ENCODE assay signal across 13 cellular contexts in genomic region chr14:61872452-61872851, GRCh38. TPM values are rescaled to one million over a fixed set of nuclear protein-coding genes. Genes with fewer than 3 reads are reported as not detected.
DNase-seq lines count a peak whose midpoint lies in the region; ATAC-seq, FAIRE-seq and TF ChIP-seq lines count a peak whose summit lies in the region.
"Had no signal": no experiment of that assay in that cellular context is flagged by ENCODE, and none has a peak within 500 bp of the region (broad histone marks: within the 10 kb centered on the region; RNA-seq: fewer than 3 reads in every experiment).

No MANE protein-coding gene starts in this region.

- H4K91ac ChIP-seq in neuronal stem cell (ENCODE audit: low read depth, low read length, poor library complexity): no peak overlapping the region

- H3K4me2 ChIP-seq in HepG2 (ENCODE audit: low read depth, low read length) (no peak overlapping the region), neuronal stem cell (ENCODE audit: insufficient read depth, low read length, poor library complexity, severe bottlenecking) (no peak overlapping the region)

- no TSS peak for BruUV-seq in HepG2 (replicated peaks; lab: Mats Ljungman, UMichigan)

- H3K4me1 ChIP-seq in HepG2 (ENCODE audit: insufficient read depth, low read length) (no peaks in the 10 kb centered on the region), neuronal stem cell (ENCODE audit: control insufficient read depth in 2 of 2, insufficient read depth in 1 of 2, low read depth in 1 of 2, low read length in 2 of 2) (no peaks in the 10 kb centered on the region)
- H3K4me1 ChIP-seq: Peyer's patch had no signal

- no peak overlapping the region for H2AK5ac ChIP-seq in neuronal stem cell (ENCODE audit: low read depth, low read length)

- H4K20me1 ChIP-seq in HepG2 (ENCODE audit: insufficient read depth, low read length): no peaks in the 10 kb centered on the region

- H3K79me2 ChIP-seq in HepG2 (ENCODE audit: insufficient read depth, low read length): no peaks in the 10 kb centered on the region

- H3K27ac ChIP-seq in HepG2 (ENCODE audit: extremely low read length, insufficient read depth, low read length) (no peak overlapping the region), neuronal stem cell (replicated peaks; ENCODE audit: low read length) (no peak overlapping the region)
- H3K27ac ChIP-seq: Peyer's patch had no signal

- no peak overlapping the region for H3K14ac ChIP-seq in neuronal stem cell (ENCODE audit: low read length)

- no peak overlapping the region for H3K9ac ChIP-seq in HepG2 (ENCODE audit: insufficient read depth, low read depth, low read length)
- H3K9ac ChIP-seq in neuronal stem cell (ENCODE audit: low read depth, low read length, poor library complexity): no peak overlapping the region

- no peak overlapping the region for H3K4ac ChIP-seq in neuronal stem cell (ENCODE audit: low read length)

- H2BK5ac ChIP-seq in neuronal stem cell (ENCODE audit: low read length): no peak overlapping the region

- no peak for TF ChIP-seq RAD21 in HepG2 (CRISPR knock-in tag; IDR thresholded peaks at IDR 0.05)

- no peaks in the 10 kb centered on the region for H3K79me1 ChIP-seq in neuronal stem cell (ENCODE audit: low read depth, low read length)

- peaks cover 5% of the 10 kb centered on the region; the same call in 1 of the 2 replicates for H3K9me3 ChIP-seq in HepG2 (ENCODE audit: low read length)
- peaks cover 0 to 2% of the 10 kb centered on the region in 2 donors for H3K9me3 ChIP-seq in neuronal stem cell (replicated peaks in 1 of 2; ENCODE audit: control insufficient read depth in 2 of 2, insufficient read depth in 1 of 2, low read depth in 1 of 2, low read length in 2 of 2)
- H3K9me3 ChIP-seq: Peyer's patch had no signal

- in situ Hi-C loops in HepG2 (cut with HindIII; ENCODE audit: extremely low pct_ligation_motif_present, low pct_unique_long_range_greater_than_20kb): no loop called here

- ATAC-seq in GM18870 (IDR thresholded peaks at IDR 0.05; ENCODE audit: unreplicated experiment) (peak; percentile 95), GM21619 (IDR thresholded peaks at IDR 0.05; ENCODE audit: unreplicated experiment) (peak; percentile 96), HG03175 (IDR thresholded peaks at IDR 0.05; ENCODE audit: unreplicated experiment) (peak; percentile 98), HepG2 (no peak)
- ATAC-seq: HCT116; naive thymus-derived CD4-positive, alpha-beta T cell had no signal

- H3K27me3 ChIP-seq in HepG2 (ENCODE audit: control insufficient read depth in 1 of 2, insufficient read depth in 2 of 2, low read length in 2 of 2) (no peaks in the 10 kb centered on the region), neuronal stem cell (ENCODE audit: control insufficient read depth in 3 of 3, insufficient read depth in 3 of 3, low read depth in 1 of 3, low read length in 3 of 3) (no peaks in the 10 kb centered on the region)
- H3K27me3 ChIP-seq: Peyer's patch had no signal

- no peak overlapping the region for H4K8ac ChIP-seq in neuronal stem cell (ENCODE audit: low read depth, low read length)

- FAIRE-seq in HepG2 (lab: Jason Lieb, UNC): no peak

- 0% methylated on average over 1 of the region's 1 CpG for WGBS in HepG2 (ENCODE audit: low lambda C conversion rate)
- WGBS in neuronal stem cell (ENCODE audit: extremely low coverage in 2 of 2, insufficient read length in 2 of 2, insufficient replicate concordance in 1 of 2), 2 donors: no CpG with 5 or more reads among the region's 1 CpG

- H2BK120ac ChIP-seq in neuronal stem cell (ENCODE audit: low read depth, low read length): no peak overlapping the region

- H2BK12ac ChIP-seq in neuronal stem cell (ENCODE audit: low read length): no peak overlapping the region

- H2BK15ac ChIP-seq in neuronal stem cell (ENCODE audit: low read length): no peak overlapping the region

- H3K4me3 ChIP-seq in HepG2 (replicated peaks in 1 of 3; ENCODE audit: insufficient read depth in 1 of 3, low read depth in 2 of 3, low read length in 3 of 3) (no peak overlapping the region), neuronal stem cell (ENCODE audit: low read length in 2 of 2) (no peak overlapping the region), foreskin fibroblast (ENCODE audit: low read depth in 1 of 2, low read length in 2 of 2) (no peak overlapping the region)
- H3K4me3 ChIP-seq: Peyer's patch had no signal

- TF ChIP-seq CTCF in HepG2 (CRISPR knock-in tag; IDR thresholded peaks at IDR 0.05): no peak
- TF ChIP-seq CTCF in foreskin fibroblast (IDR thresholded peaks at IDR 0.05; ENCODE audit: low read depth, low read length): no peak

- H3K23ac ChIP-seq in neuronal stem cell (ENCODE audit: low read depth, low read length, poor library complexity): no peak overlapping the region

- CTCF ChIA-PET in HepG2 (lab: Yijun Ruan, JAX; ENCODE audit: low intra/inter-chr PET ratio, low total read pairs): no interaction called here

- POLR2A ChIA-PET in HepG2 (lab: Yijun Ruan, JAX): no interaction called here

- TF ChIP-seq POLR2A in HepG2 (IDR thresholded peaks at IDR 0.05; ENCODE audit: insufficient read depth in 1 of 2, low read depth in 2 of 2, low read length in 2 of 2): no peak

- intact Hi-C loops in HepG2 (cut with micrococcal nuclease; ENCODE audit: unreplicated experiment): no loop called here

- no peak overlapping the region for H3K18ac ChIP-seq in neuronal stem cell (ENCODE audit: low read length)

- peak; percentile 52 for DNase-seq in SKM-1 treated with dmso at 0.1 percent for 144 hours (lab: John Stamatoyannopoulos, UW; ENCODE audit: unreplicated experiment)
- DNase-seq in NCI-H226: no peak
- no peak for DNase-seq in HepG2 (ENCODE audit: low spot score)
- DNase-seq in neuronal stem cell (ENCODE audit: low spot score): no peak
- DNase-seq in foreskin fibroblast: no peak
- DNase-seq: activated CD4-positive, alpha-beta T cell treated with anti-CD3 and anti-CD28 coated beads for 4 hours; naive thymus-derived CD4-positive, alpha-beta T cell; NCI-H1105 treated with DMSO at 0.1 percent for 48 hours; Peyer's patch had no signal

- H2AFZ ChIP-seq in HepG2 (ENCODE audit: low read length) (no peak overlapping the region), neuronal stem cell (ENCODE audit: low read length) (no peak overlapping the region)

- H3K36me3 ChIP-seq in HepG2 (replicated peaks in 1 of 2; ENCODE audit: control insufficient read depth in 1 of 2, insufficient read depth in 2 of 2, low read length in 2 of 2) (no peaks in the 10 kb centered on the region), neuronal stem cell (replicated peaks in 1 of 2; ENCODE audit: control insufficient read depth in 2 of 2, insufficient read depth in 2 of 2, low read length in 2 of 2) (no peaks in the 10 kb centered on the region)
- H3K36me3 ChIP-seq: Peyer's patch had no signal

- TF ChIP-seq EP300 in HepG2 (IDR thresholded peaks at IDR 0.05; ENCODE audit: low read depth in 2 of 2, low read length in 2 of 2) (no peak), HepG2 (CRISPR knock-in tag; IDR thresholded peaks at IDR 0.05; ENCODE audit: borderline replicate concordance) (no peak)

TF ChIP-seq in HepG2, 621 proteins besides CTCF, POLR2A, EP300 and RAD21 (continues in another document):
- TF ChIP-seq MTF2 (CRISPR knock-in tag; IDR thresholded peaks at IDR 0.05; ENCODE audit: borderline replicate concordance) (no peak), GATAD2A (CRISPR knock-in tag; IDR thresholded peaks at IDR 0.05) (no peak), CBX5 (CRISPR knock-in tag; IDR thresholded peaks at IDR 0.05; ENCODE audit: borderline replicate concordance) (no peak), CREB1 (IDR thresholded peaks at IDR 0.05) (no peak), CREB1 (CRISPR knock-in tag; IDR thresholded peaks at IDR 0.05) (no peak), ZNF674 (CRISPR knock-in tag; IDR thresholded peaks at IDR 0.05; ENCODE audit: low read depth) (no peak), TCF12 (IDR thresholded peaks at IDR 0.05) (no peak), TCF12 (CRISPR knock-in tag; IDR thresholded peaks at IDR 0.05) (no peak), ZNF792 (CRISPR knock-in tag; IDR thresholded peaks at IDR 0.05) (no peak)

RNA-seq across cellular contexts. Expression of gene SYT16, which starts 59.9 kb away (rescaled TPM):
- total RNA-seq in HepG2 (2016; rRNA removed; fragmentation: Illumina TruSeq; extraction: Trizol): 0.03 TPM in 1 of 2 replicates, not detected in the other
- total RNA-seq in HepG2 (2016; cell fraction: cytosol; rRNA removed; fragmentation: Illumina TruSeq; extraction: Trizol; ENCODE audit: low read depth): not detected in 2 replicates
- 0.03 TPM in 1 of 2 replicates, not detected in the other for total RNA-seq in HepG2 (2016; cell fraction: insoluble cytoplasmic fraction; rRNA removed; fragmentation: Illumina TruSeq; extraction: Trizol)
- not detected in 2 replicates for total RNA-seq in HepG2 (2016; cell fraction: membrane; rRNA removed; fragmentation: Illumina TruSeq; extraction: Trizol)
- total RNA-seq in HepG2 (2016; cell fraction: nucleus; rRNA removed; fragmentation: Illumina TruSeq; extraction: Trizol): not detected in 2 replicates
- polyA plus RNA-seq in HepG2 (2011; rRNA removed): not detected in 2 replicates
- under 0.01 TPM in 1 of 2 replicates, not detected in the other for polyA plus RNA-seq in HepG2 (2011; cell fraction: cytosol; rRNA removed)
- not detected in 2 replicates for polyA plus RNA-seq in HepG2 (2011; cell fraction: nucleus; rRNA removed)
- polyA plus RNA-seq in HepG2 (2012): not detected in 2 replicates
- not detected in 2 replicates for polyA plus RNA-seq in HepG2 (2016; cell fraction: cytosol; fragmentation: Illumina TruSeq; extraction: Trizol; ENCODE audit: low read depth)
- polyA plus RNA-seq in HepG2 (2016; cell fraction: insoluble cytoplasmic fraction; fragmentation: Illumina TruSeq; extraction: Trizol; ENCODE audit: low read depth): not detected in 2 replicates
- not detected in 2 replicates for polyA plus RNA-seq in HepG2 (2016; cell fraction: membrane; fragmentation: Illumina TruSeq; extraction: Trizol; ENCODE audit: low read depth)
- not detected in 2 replicates for polyA plus RNA-seq in HepG2 (2016; cell fraction: nucleus; fragmentation: Illumina TruSeq; extraction: Trizol; ENCODE audit: insufficient read depth, low read depth)
- polyA minus RNA-seq in HepG2 (2011; rRNA and poly(A)+ RNA removed; ENCODE audit: low replicate concordance): not detected in 2 replicates
- polyA minus RNA-seq in HepG2 (2011; cell fraction: cytosol; rRNA and poly(A)+ RNA removed): not detected in 2 replicates
- polyA minus RNA-seq in HepG2 (2011; cell fraction: nucleus; rRNA and poly(A)+ RNA removed): under 0.01 TPM in 2 replicates
- polyA plus RNA-seq in neuronal stem cell (2013, experiment 1 of 2): 0.56 TPM
- 0.62 TPM for polyA plus RNA-seq in neuronal stem cell (2013, experiment 2 of 2)
- total RNA-seq: naive thymus-derived CD4-positive, alpha-beta T cell had no signal
- polyA plus RNA-seq: naive thymus-derived CD4-positive, alpha-beta T cell had no signal
